32 cellular contexts compared by ENCODE assay signal in genomic region chr3:182135056-182135455, GRCh38.
"Had no signal": no experiment of that assay in that cellular context is flagged by ENCODE, and none has a peak within 500 bp of the region (broad histone marks: within the 10 kb centered on the region; RNA-seq: fewer than 3 reads in every experiment).

No MANE protein-coding gene starts in this region.

- H3K4me3 Mint-ChIP-seq: activated CD4-positive, alpha-beta memory T cell treated with anti-CD3 and anti-CD28 coated beads for 36 hours; activated CD4-positive, alpha-beta T cell treated with anti-CD3 and anti-CD28 coated beads for 36 hours; activated CD4-positive, alpha-beta T cell treated with anti-CD3 and anti-CD28 coated beads, Interleukin-2, amount 10 ng/mL, durations not matched to agents 24 days and 14 days; activated CD8-positive, alpha-beta memory T cell treated with anti-CD3 and anti-CD28 coated beads, Interleukin-2, amount 10 ng/mL, durations not matched to agents 7 days and 5 days; activated CD8-positive, alpha-beta T cell treated with anti-CD3 and anti-CD28 coated beads, Interleukin-2, amount 10 ng/mL, durations not matched to agents 7 days and 5 days; activated naive CD4-positive, alpha-beta T cell treated with anti-CD3 and anti-CD28 coated beads for 36 hours; activated naive CD4-positive, alpha-beta T cell treated with anti-CD3 and anti-CD28 coated beads, Interleukin-2, amount 50 U/mL, for 24 hours; activated naive CD8-positive, alpha-beta T cell treated with anti-CD3 and anti-CD28 coated beads for 36 hours; activated naive CD8-positive, alpha-beta T cell treated with anti-CD3 and anti-CD28 coated beads, Interleukin-2, amount 50 U/mL, for 24 hours; activated T-helper 1 cell treated with anti-CD3 and anti-CD28 coated beads, Interleukin-12 subunit alpha, Interleukin-12 subunit beta, Interleukin-2, Interleukin-4 antibody, amounts not matched to agents 30 ng/mL and 10 ng/mL and 1 ng/mL, durations not matched to agents 14 hours and 24 hours and 36 hours; brain had no signal

- H3K36me3 ChIP-seq: adrenal gland, breast epithelium, cardiac muscle cell, colonic mucosa had no signal

- H3K27me3 Mint-ChIP-seq: activated CD4-positive, alpha-beta memory T cell treated with anti-CD3 and anti-CD28 coated beads for 36 hours; activated CD4-positive, alpha-beta T cell treated with anti-CD3 and anti-CD28 coated beads for 36 hours; activated CD4-positive, alpha-beta T cell treated with anti-CD3 and anti-CD28 coated beads, Interleukin-2, amount 10 ng/mL, durations not matched to agents 24 days and 14 days; activated CD8-positive, alpha-beta memory T cell treated with anti-CD3 and anti-CD28 coated beads, Interleukin-2, amount 10 ng/mL, durations not matched to agents 7 days and 5 days; activated naive CD4-positive, alpha-beta T cell treated with anti-CD3 and anti-CD28 coated beads, Interleukin-2, amount 50 U/mL, for 24 hours; activated naive CD8-positive, alpha-beta T cell treated with anti-CD3 and anti-CD28 coated beads for 36 hours; activated naive CD8-positive, alpha-beta T cell treated with anti-CD3 and anti-CD28 coated beads, Interleukin-2, amount 50 U/mL, for 24 hours; brain had no signal

- H3K36me3 Mint-ChIP-seq: activated CD4-positive, alpha-beta memory T cell treated with anti-CD3 and anti-CD28 coated beads for 36 hours; activated CD8-positive, alpha-beta memory T cell treated with anti-CD3 and anti-CD28 coated beads, Interleukin-2, amount 10 ng/mL, durations not matched to agents 7 days and 5 days; activated naive CD4-positive, alpha-beta T cell treated with anti-CD3 and anti-CD28 coated beads, Interleukin-2, amount 50 U/mL, for 24 hours; activated naive CD8-positive, alpha-beta T cell treated with anti-CD3 and anti-CD28 coated beads for 36 hours; brain had no signal

- DNase-seq: activated CD4-positive, alpha-beta memory T cell treated with anti-CD3 and anti-CD28 coated beads for 36 hours; activated CD4-positive, alpha-beta T cell treated with anti-CD3 and anti-CD28 coated beads for 36 hours; activated CD4-positive, alpha-beta T cell treated with anti-CD3 and anti-CD28 coated beads, Interleukin-2, amount 10 ng/mL, durations not matched to agents 24 days and 14 days; activated CD4-positive, CD25-positive, alpha-beta regulatory T cell; activated CD4-positive, CD25-positive, alpha-beta regulatory T cell treated with anti-CD3 and anti-CD28 coated beads, Interleukin-2, amount 50 U/mL, for 72 hours; activated CD8-positive, alpha-beta memory T cell treated with anti-CD3 and anti-CD28 coated beads, Interleukin-2, amount 10 ng/mL, durations not matched to agents 7 days and 5 days; activated CD8-positive, alpha-beta memory T cell treated with anti-CD3 and anti-CD28 coated beads, Interleukin-2, amount 50 U/mL, for 4 hours; activated CD8-positive, alpha-beta T cell treated with anti-CD3 and anti-CD28 coated beads, Interleukin-2, amount 10 ng/mL, durations not matched to agents 7 days and 5 days; activated effector memory CD4-positive, alpha-beta T cell treated with anti-CD3 and anti-CD28 coated beads, Interleukin-2, amount 50 U/mL, for 16 hours; activated naive CD4-positive, alpha-beta T cell treated with anti-CD3 and anti-CD28 coated beads for 36 hours; activated naive CD8-positive, alpha-beta T cell treated with anti-CD3 and anti-CD28 coated beads for 36 hours; activated naive CD8-positive, alpha-beta T cell treated with anti-CD3 and anti-CD28 coated beads, Interleukin-2, amount 50 U/mL, for 24 hours; activated T-cell treated with anti-CD3 and anti-CD28 coated beads, Interleukin-2, amount 50 U/mL, for 1 hour; activated T-cell treated with anti-CD3 and anti-CD28 coated beads, Interleukin-2, amount 50 U/mL, for 48 hours; adrenal gland; amygdala; aorta; central memory CD4-positive, alpha-beta T cell; cerebellar nuclear complex; colonic mucosa; effector CD8-positive, alpha-beta T cell; foreskin fibroblast; head of caudate nucleus; T-helper 2 cell had no signal

- H3K27ac Mint-ChIP-seq: activated CD4-positive, alpha-beta memory T cell treated with anti-CD3 and anti-CD28 coated beads for 36 hours; activated CD4-positive, alpha-beta T cell treated with anti-CD3 and anti-CD28 coated beads for 36 hours; activated CD4-positive, alpha-beta T cell treated with anti-CD3 and anti-CD28 coated beads, Interleukin-2, amount 10 ng/mL, durations not matched to agents 24 days and 14 days; activated CD8-positive, alpha-beta memory T cell treated with anti-CD3 and anti-CD28 coated beads, Interleukin-2, amount 10 ng/mL, durations not matched to agents 7 days and 5 days; activated CD8-positive, alpha-beta T cell treated with anti-CD3 and anti-CD28 coated beads, Interleukin-2, amount 10 ng/mL, durations not matched to agents 7 days and 5 days; activated naive CD4-positive, alpha-beta T cell treated with anti-CD3 and anti-CD28 coated beads for 36 hours; activated naive CD4-positive, alpha-beta T cell treated with anti-CD3 and anti-CD28 coated beads, Interleukin-2, amount 50 U/mL, for 24 hours; activated naive CD8-positive, alpha-beta T cell treated with anti-CD3 and anti-CD28 coated beads for 36 hours; activated naive CD8-positive, alpha-beta T cell treated with anti-CD3 and anti-CD28 coated beads, Interleukin-2, amount 50 U/mL, for 24 hours; activated T-helper 1 cell treated with anti-CD3 and anti-CD28 coated beads, Interleukin-12 subunit alpha, Interleukin-12 subunit beta, Interleukin-2, Interleukin-4 antibody, amounts not matched to agents 30 ng/mL and 10 ng/mL and 1 ng/mL, durations not matched to agents 14 hours and 24 hours and 36 hours; activated T-helper 2 cell treated with anti-CD3 and anti-CD28 coated beads, Interferon-gamma antibody, Interleukin-2, Interleukin-4, amounts not matched to agents 10 μg/mL and 5 μg/mL and 100 μg/mL, durations not matched to agents 14 hours and 24 hours and 36 hours; brain had no signal

- H3K4me3 ChIP-seq: adrenal gland, breast epithelium, cardiac muscle cell, colonic mucosa had no signal

- ATAC-seq: activated CD4-positive, alpha-beta T cell treated with anti-CD3 and anti-CD28 coated beads for 36 hours; activated CD8-positive, alpha-beta memory T cell treated with anti-CD3 and anti-CD28 coated beads, Interleukin-2, amount 10 ng/mL, durations not matched to agents 7 days and 5 days; activated CD8-positive, alpha-beta T cell treated with anti-CD3 and anti-CD28 coated beads, Interleukin-2, amount 10 ng/mL, durations not matched to agents 7 days and 5 days; activated naive CD8-positive, alpha-beta T cell treated with anti-CD3 and anti-CD28 coated beads, Interleukin-2, amount 50 U/mL, for 24 hours; esophagus mucosa had no signal

- H3K27ac ChIP-seq: adrenal gland, breast epithelium, cardiac muscle cell, colonic mucosa, epithelial cell of prostate had no signal

- H3K27me3 ChIP-seq: adrenal gland, cardiac muscle cell, colonic mucosa had no signal

- H3K4me1 Mint-ChIP-seq: activated CD4-positive, alpha-beta T cell treated with anti-CD3 and anti-CD28 coated beads for 36 hours; activated CD4-positive, alpha-beta T cell treated with anti-CD3 and anti-CD28 coated beads, Interleukin-2, amount 10 ng/mL, durations not matched to agents 24 days and 14 days; activated CD8-positive, alpha-beta memory T cell treated with anti-CD3 and anti-CD28 coated beads, Interleukin-2, amount 10 ng/mL, durations not matched to agents 7 days and 5 days; activated naive CD4-positive, alpha-beta T cell treated with anti-CD3 and anti-CD28 coated beads, Interleukin-2, amount 50 U/mL, for 24 hours; activated naive CD8-positive, alpha-beta T cell treated with anti-CD3 and anti-CD28 coated beads for 36 hours; activated naive CD8-positive, alpha-beta T cell treated with anti-CD3 and anti-CD28 coated beads, Interleukin-2, amount 50 U/mL, for 24 hours had no signal

- H3K4me1 ChIP-seq: adrenal gland, breast epithelium, colonic mucosa had no signal

- H3K9me3 ChIP-seq: adrenal gland, breast epithelium, colonic mucosa had no signal

- H3K9me3 Mint-ChIP-seq: activated CD4-positive, alpha-beta memory T cell treated with anti-CD3 and anti-CD28 coated beads for 36 hours; activated CD4-positive, alpha-beta T cell treated with anti-CD3 and anti-CD28 coated beads, Interleukin-2, amount 10 ng/mL, durations not matched to agents 24 days and 14 days; activated naive CD4-positive, alpha-beta T cell treated with anti-CD3 and anti-CD28 coated beads for 36 hours; activated naive CD4-positive, alpha-beta T cell treated with anti-CD3 and anti-CD28 coated beads, Interleukin-2, amount 50 U/mL, for 24 hours; activated naive CD8-positive, alpha-beta T cell treated with anti-CD3 and anti-CD28 coated beads for 36 hours; activated naive CD8-positive, alpha-beta T cell treated with anti-CD3 and anti-CD28 coated beads, Interleukin-2, amount 50 U/mL, for 24 hours; activated T-helper 1 cell treated with anti-CD3 and anti-CD28 coated beads, Interleukin-12 subunit alpha, Interleukin-12 subunit beta, Interleukin-2, Interleukin-4 antibody, amounts not matched to agents 30 ng/mL and 10 ng/mL and 1 ng/mL, durations not matched to agents 14 hours and 24 hours and 36 hours; activated T-helper 2 cell treated with anti-CD3 and anti-CD28 coated beads, Interferon-gamma antibody, Interleukin-2, Interleukin-4, amounts not matched to agents 10 μg/mL and 5 μg/mL and 100 μg/mL, durations not matched to agents 14 hours and 24 hours and 36 hours; brain had no signal
